ENCODE assay signal across 8 cellular contexts in genomic region chr6:106085687-106085983, GRCh38. TPM values are rescaled to one million over a fixed set of nuclear protein-coding genes. Genes with fewer than 3 reads are reported as not detected.
A peak's percentile ranks its signal among the peaks of the same experiment; 100 is the strongest.
DNase-seq lines count a peak whose midpoint lies in the region; ATAC-seq and TF ChIP-seq lines count a peak whose summit lies in the region.

No MANE protein-coding gene starts in this region.

- WGBS in mammary epithelial cell (ENCODE audit: low coverage, missing lambda C conversion rate) = 0% methylated on average over 6 of the region's 6 CpGs

- H3K4me3 ChIP-seq in right atrium auricular region = peak overlapping the region; percentile 24 to 46
- H3K4me3 ChIP-seq in mammary epithelial cell (replicated peaks in 1 of 3; ENCODE audit: insufficient read depth in 1 of 3, low read depth in 2 of 3, low read length in 3 of 3) = peak overlapping the region; percentile 63 to 79 (median 73)
- peak overlapping the region; percentile 73 to 81 for H3K4me3 ChIP-seq in mucosa of rectum (ENCODE audit: low read length in 2 of 2)

- DNase-seq in right atrium auricular region (ENCODE audit: low spot score) (no peak), cardiac septum (ENCODE audit: low spot score) (no peak), mammary epithelial cell (no peak), HuH-7 (ENCODE audit: low spot score) (no peak), NCI-H146 (lab: John Stamatoyannopoulos, UW) (no peak), A172 (ENCODE audit: low spot score) (no peak)

- intact Hi-C loops in cardiac septum (cut with DNase I) (loop anchor here (5.0 kb wide), 2 partner anchors 93 to 598 kb away; no protein-coding TSS in a partner anchor), mammary epithelial cell (cut with micrococcal nuclease) (loop anchor here (2.0 to 10.0 kb wide), 5 partner anchors 109 to 991 kb away; no protein-coding TSS in a partner anchor)

- H2AFZ ChIP-seq in mammary epithelial cell (ENCODE audit: low read depth, low read length) = peak overlapping the region; percentile 73

- no peak for ATAC-seq in HG03571 (IDR thresholded peaks at IDR 0.05; ENCODE audit: unreplicated experiment)

- peak overlapping the region; percentile 88 for H3K4me2 ChIP-seq in mammary epithelial cell (ENCODE audit: insufficient read depth, low read depth, low read length)

- H3K27ac ChIP-seq in right atrium auricular region = peak overlapping the region in 1 of 2 donors; percentile 39
- peak overlapping the region; percentile 86 for H3K27ac ChIP-seq in mammary epithelial cell (ENCODE audit: insufficient read depth, low read depth, low read length)
- H3K27ac ChIP-seq in mucosa of rectum (ENCODE audit: low read depth in 2 of 2, low read length in 2 of 2) = peak overlapping the region; percentile 81 to 84

- no peaks in the 10 kb centered on the region for H3K9me3 ChIP-seq in right atrium auricular region
- no peaks in the 10 kb centered on the region for H3K9me3 ChIP-seq in mammary epithelial cell (replicated peaks; ENCODE audit: insufficient read depth, low read length)
- no peaks in the 10 kb centered on the region for H3K9me3 ChIP-seq in mucosa of rectum (ENCODE audit: control insufficient read depth in 2 of 2, low read length in 2 of 2)

- H3K9ac ChIP-seq in mammary epithelial cell (ENCODE audit: insufficient read depth, low read length) (peak overlapping the region; percentile 85), mucosa of rectum (ENCODE audit: low read depth in 1 of 2, low read length in 2 of 2) (peak overlapping the region; percentile 68 to 90)

- CTCF ChIA-PET in mammary epithelial cell (lab: Charles Lee; ENCODE audit: low non-redundant PET) = interaction anchor here (0.7 kb wide), 1 partner anchor 288 kb away, joined by 3 read pairs; no protein-coding TSS in a partner anchor

- no peaks in the 10 kb centered on the region for H4K20me1 ChIP-seq in mammary epithelial cell (ENCODE audit: insufficient read depth, low read length)

- H3K27me3 ChIP-seq in right atrium auricular region (peaks cover 2 to 3% of the 10 kb centered on the region in 2 donors), mammary epithelial cell (ENCODE audit: insufficient read depth, low read length) (no peaks in the 10 kb centered on the region), mucosa of rectum (ENCODE audit: control insufficient read depth in 2 of 2, insufficient read depth in 2 of 2, low read length in 2 of 2) (no peaks in the 10 kb centered on the region)

- no peaks in the 10 kb centered on the region for H3K36me3 ChIP-seq in right atrium auricular region
- no peaks in the 10 kb centered on the region for H3K36me3 ChIP-seq in mammary epithelial cell (ENCODE audit: insufficient read depth, low read length)
- no peaks in the 10 kb centered on the region for H3K36me3 ChIP-seq in mucosa of rectum (ENCODE audit: control insufficient read depth in 2 of 2, insufficient read depth in 2 of 2, low read length in 2 of 2)

- in situ Hi-C loops in mammary epithelial cell (cut with MboI; ENCODE audit: low sequenced_read_pairs in 2 of 2) = loop anchor here in 1 of 2 donors (10.0 to 25.0 kb wide), 3 partner anchors 348 to 648 kb away; no protein-coding TSS in a partner anchor

- TSS peak; percentile 80 for BruUV-seq in mammary epithelial cell (replicated peaks; lab: Mats Ljungman, UMichigan)

- dilution Hi-C loops in mammary epithelial cell (cut with HindIII; ENCODE audit: low sequenced_read_pairs) = no loop called here

- peaks cover 36% of the 10 kb centered on the region for H3K79me2 ChIP-seq in mammary epithelial cell (ENCODE audit: insufficient read depth, low read length)

- TF ChIP-seq CTCF in right atrium auricular region (IDR thresholded peaks at IDR 0.05) = no peak
- no peak for TF ChIP-seq CTCF in mammary epithelial cell (conservative IDR thresholded peaks at IDR 0.05 in 1 of 2, IDR thresholded peaks at IDR 0.05 in 1 of 2; ENCODE audit: extremely low read depth in 1 of 2, insufficient read depth in 1 of 2, low read depth in 1 of 2, low read length in 2 of 2)

- peaks cover 0 to 26% of the 10 kb centered on the region in 2 donors for H3K4me1 ChIP-seq in right atrium auricular region
- peaks cover 37% of the 10 kb centered on the region for H3K4me1 ChIP-seq in mammary epithelial cell (ENCODE audit: insufficient read depth, low read length)
- H3K4me1 ChIP-seq in mucosa of rectum (ENCODE audit: control insufficient read depth in 2 of 2, insufficient read depth in 2 of 2, low read length in 2 of 2) = peaks cover 7 to 12% of the 10 kb centered on the region in 2 donors

RNA-seq across cellular contexts. Expression of gene PRDM1, which starts 0.5 kb away (rescaled TPM):
- total RNA-seq in right atrium auricular region (1 to 10 TPM; 1.8 to 1.9 TPM), cardiac septum (2.0 TPM), mammary epithelial cell (10 to 100 TPM in 1 of 2 donors, 1 to 10 TPM in 1; 5.7 to 17.7 TPM)
- 3.2 TPM for polyA plus RNA-seq in mammary epithelial cell
- 20.5 TPM for polyA minus RNA-seq in mammary epithelial cell
- total RNA-seq in A172 (2014; rRNA removed; shearing (Covaris generic)) = 0.19 and 0.31 TPM in 2 replicates
